In the genomic region with DNA sequence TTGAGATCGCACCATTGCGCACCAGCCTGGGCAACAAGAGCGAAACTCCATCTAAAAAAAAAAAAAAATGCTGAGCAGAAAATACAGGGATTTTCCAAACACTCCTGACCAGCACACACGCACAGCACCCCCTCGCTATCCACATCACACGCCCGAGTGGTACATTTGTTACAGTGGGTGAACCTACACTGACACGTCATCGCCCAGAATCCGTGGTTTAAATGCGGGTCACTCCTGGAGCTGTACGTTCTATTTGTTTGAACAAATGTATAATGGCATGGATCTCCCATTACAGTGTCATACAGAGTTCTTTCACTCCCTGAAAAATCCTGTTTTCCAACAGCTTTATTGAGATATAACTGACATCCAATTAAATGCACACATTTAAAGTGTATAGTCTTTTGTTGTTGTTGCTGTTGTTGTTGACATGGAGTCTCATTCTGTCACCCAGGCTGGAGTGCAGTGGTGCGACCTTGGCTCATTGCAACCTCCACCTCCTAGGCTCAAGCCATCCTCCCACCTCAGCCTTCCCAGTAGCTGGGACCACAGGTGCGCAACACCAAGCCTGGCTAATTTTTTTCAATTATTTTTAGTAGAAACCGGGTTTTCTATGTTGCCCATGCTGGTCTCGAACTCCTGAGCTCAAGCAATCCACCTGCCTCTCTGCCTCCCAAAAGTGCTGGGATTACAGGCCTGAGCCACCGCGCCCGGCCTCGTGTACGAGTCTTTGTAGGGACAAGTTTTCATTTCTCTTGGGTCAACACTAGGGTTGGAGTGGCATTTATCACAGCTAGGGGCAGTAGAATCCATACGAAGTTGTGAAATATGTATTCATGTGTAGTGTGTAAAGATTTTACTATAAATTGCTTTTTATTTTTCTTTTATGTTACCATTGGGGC, we compare ENCODE assay signal across 15 cellular contexts. TPM values are rescaled to one million over a fixed set of nuclear protein-coding genes. Genes with fewer than 3 reads are reported as not detected.
DNase-seq lines count a peak whose midpoint lies in the region; ATAC-seq and TF ChIP-seq lines count a peak whose summit lies in the region.
"Had no signal": no experiment of that assay in that cellular context is flagged by ENCODE, and none has a peak within 500 bp of the region (broad histone marks: within the 10 kb centered on the region; RNA-seq: fewer than 3 reads in every experiment).

No MANE protein-coding gene starts in this region.

- no peaks in the 10 kb centered on the region for H3K9me3 Mint-ChIP-seq in activated naive CD4-positive, alpha-beta T cell treated with anti-CD3 and anti-CD28 coated beads, Interleukin-2, amount 10 ng/mL, durations not matched to agents 7 days and 5 days
- H3K9me3 Mint-ChIP-seq in chondrocyte (ENCODE audit: low read depth) = no peaks in the 10 kb centered on the region
- H3K9me3 Mint-ChIP-seq in stimulated activated naive B cell treated with anti-CD40 and anti-IgM and Interleukin-4, amounts not matched to agents 10 μg/mL and 1 μg/mL and 100 μg/mL, for 72 hours = no peaks in the 10 kb centered on the region

- no peak overlapping the region for H3K27ac ChIP-seq in OCI-LY1 (ENCODE audit: low read depth, low read length, poor library complexity, severe bottlenecking)
- H3K27ac ChIP-seq in esophagus muscularis mucosa (replicated peaks in 1 of 4) = no peak overlapping the region
- H3K27ac ChIP-seq: gastroesophageal sphincter had no signal

- WGBS in esophagus muscularis mucosa = 87% methylated on average over 22 of the region's 22 CpGs

- peaks cover 4% of the 10 kb centered on the region; the same call in 1 of the 2 replicates for H3F3A ChIP-seq in OCI-LY1 (ENCODE audit: insufficient read depth, low read length)

- DNase-seq in activated naive CD4-positive, alpha-beta T cell treated with anti-CD3 and anti-CD28 coated beads, Interleukin-2, amount 10 ng/mL, durations not matched to agents 7 days and 5 days = no peak
- DNase-seq in activated naive CD4-positive, alpha-beta T cell treated with Interleukin-2 at 50 U/mL for 16 hours = no peak
- DNase-seq in chondrocyte (ENCODE audit: low spot score) (no peak), esophagus muscularis mucosa (ENCODE audit: extremely low spot score) (no peak), left colon (no peak), cortex of kidney (lab: John Stamatoyannopoulos, UW) (no peak)
- DNase-seq in stimulated activated naive B cell treated with anti-CD40 and anti-IgM and Interleukin-4, amounts not matched to agents 10 μg/mL and 1 μg/mL and 100 μg/mL, for 72 hours = no peak
- DNase-seq: dermis blood vessel endothelial cell, KBM-7 had no signal

- no peak for TF ChIP-seq EP300 in esophagus muscularis mucosa (IDR thresholded peaks at IDR 0.05)

- H3K9ac ChIP-seq in OCI-LY1 (ENCODE audit: low read length) = no peak overlapping the region

- no peak for TF ChIP-seq POLR2A in esophagus muscularis mucosa (IDR thresholded peaks at IDR 0.05; ENCODE audit: low read depth)

- H3K27me3 ChIP-seq in OCI-LY1 (ENCODE audit: insufficient read depth, low read length) (no peaks in the 10 kb centered on the region), esophagus muscularis mucosa (peaks cover 0 to 9% (median 0%) of the 10 kb centered on the region in 4 donors)

- CTCF ChIA-PET in activated naive CD4-positive, alpha-beta T cell treated with anti-CD3 and anti-CD28 coated beads, Interleukin-2, amount 10 ng/mL, durations not matched to agents 7 days and 5 days (lab: Charles Lee) = interaction anchor here (0.9 to 2.7 kb wide), 8 partner anchors 7 to 306 kb away, joined by 3 to 11 read pairs (median 4); no protein-coding TSS in a partner anchor

- H4K20me1 ChIP-seq in OCI-LY1 (ENCODE audit: insufficient read depth, low read length) = no peaks in the 10 kb centered on the region

- H3K4me2 ChIP-seq in OCI-LY1 (ENCODE audit: low read length) = no peak overlapping the region

- H3K4me3 ChIP-seq in OCI-LY1 (ENCODE audit: low read depth, low read length, poor library complexity, severe bottlenecking) = no peak overlapping the region
- no peak overlapping the region for H3K4me3 ChIP-seq in esophagus muscularis mucosa
- H3K4me3 ChIP-seq: gastroesophageal sphincter had no signal

- H3K9me2 ChIP-seq in OCI-LY1 (ENCODE audit: low read depth, low read length) = no peaks in the 10 kb centered on the region

- peaks cover 13% of the 10 kb centered on the region for H3K27me3 Mint-ChIP-seq in activated naive CD4-positive, alpha-beta T cell treated with anti-CD3 and anti-CD28 coated beads, Interleukin-2, amount 10 ng/mL, durations not matched to agents 7 days and 5 days
- H3K27me3 Mint-ChIP-seq in chondrocyte (ENCODE audit: low read depth) = no peaks in the 10 kb centered on the region
- H3K27me3 Mint-ChIP-seq in stimulated activated naive B cell treated with anti-CD40 and anti-IgM and Interleukin-4, amounts not matched to agents 10 μg/mL and 1 μg/mL and 100 μg/mL, for 72 hours = no peaks in the 10 kb centered on the region

- H3K27ac Mint-ChIP-seq in activated naive CD4-positive, alpha-beta T cell treated with anti-CD3 and anti-CD28 coated beads, Interleukin-2, amount 10 ng/mL, durations not matched to agents 7 days and 5 days = peak overlapping the region; percentile 5
- H3K27ac Mint-ChIP-seq in chondrocyte (ENCODE audit: unreplicated experiment) = no peak overlapping the region
- H3K27ac Mint-ChIP-seq in stimulated activated naive B cell treated with anti-CD40 and anti-IgM and Interleukin-4, amounts not matched to agents 10 μg/mL and 1 μg/mL and 100 μg/mL, for 72 hours = peak overlapping the region; percentile 37

- no peak overlapping the region for H3K4me3 Mint-ChIP-seq in activated naive CD4-positive, alpha-beta T cell treated with anti-CD3 and anti-CD28 coated beads, Interleukin-2, amount 10 ng/mL, durations not matched to agents 7 days and 5 days
- H3K4me3 Mint-ChIP-seq in chondrocyte (ENCODE audit: unreplicated experiment) = no peak overlapping the region
- no peak overlapping the region for H3K4me3 Mint-ChIP-seq in stimulated activated naive B cell treated with anti-CD40 and anti-IgM and Interleukin-4, amounts not matched to agents 10 μg/mL and 1 μg/mL and 100 μg/mL, for 72 hours

- no peaks in the 10 kb centered on the region for H3K79me2 ChIP-seq in OCI-LY1 (ENCODE audit: insufficient read depth, low read length)

- no peaks in the 10 kb centered on the region for H3K36me3 ChIP-seq in OCI-LY1 (ENCODE audit: insufficient read depth, low read length)
- H3K36me3 ChIP-seq in esophagus muscularis mucosa = no peaks in the 10 kb centered on the region
- H3K36me3 ChIP-seq: gastroesophageal sphincter had no signal

- H2AFZ ChIP-seq in OCI-LY1 (ENCODE audit: low read length) = no peak overlapping the region

- H3K4me1 ChIP-seq in OCI-LY1 (ENCODE audit: insufficient read depth, low read length, severe bottlenecking) (peaks cover 21% of the 10 kb centered on the region), esophagus muscularis mucosa (peaks cover 0 to 17% (median 11%) of the 10 kb centered on the region in 4 donors)

- H3K9me3 ChIP-seq in OCI-LY1 (ENCODE audit: low read length) (no peaks in the 10 kb centered on the region), esophagus muscularis mucosa (no peaks in the 10 kb centered on the region)
- H3K9me3 ChIP-seq: gastroesophageal sphincter had no signal

- intact Hi-C loops in esophagus muscularis mucosa (cut with DNase I) (no loop called here), left colon (cut with DNase I, micrococcal nuclease) (no loop called here)

- peaks cover 41% of the 10 kb centered on the region for H3K4me1 Mint-ChIP-seq in activated naive CD4-positive, alpha-beta T cell treated with anti-CD3 and anti-CD28 coated beads, Interleukin-2, amount 10 ng/mL, durations not matched to agents 7 days and 5 days
- peaks cover 19% of the 10 kb centered on the region for H3K4me1 Mint-ChIP-seq in chondrocyte (ENCODE audit: low read depth)
- H3K4me1 Mint-ChIP-seq in stimulated activated naive B cell treated with anti-CD40 and anti-IgM and Interleukin-4, amounts not matched to agents 10 μg/mL and 1 μg/mL and 100 μg/mL, for 72 hours = peaks cover 15 to 31% of the 10 kb centered on the region in 2 donors

- H3K36me3 Mint-ChIP-seq in activated naive CD4-positive, alpha-beta T cell treated with anti-CD3 and anti-CD28 coated beads, Interleukin-2, amount 10 ng/mL, durations not matched to agents 7 days and 5 days = peaks cover 2% of the 10 kb centered on the region
- H3K36me3 Mint-ChIP-seq in chondrocyte (ENCODE audit: low read depth) = no peaks in the 10 kb centered on the region
- H3K36me3 Mint-ChIP-seq in stimulated activated naive B cell treated with anti-CD40 and anti-IgM and Interleukin-4, amounts not matched to agents 10 μg/mL and 1 μg/mL and 100 μg/mL, for 72 hours = peaks cover 0 to 2% of the 10 kb centered on the region in 2 donors

- ATAC-seq in stimulated activated naive B cell treated with anti-CD40 and anti-IgM and Interleukin-4, amounts not matched to agents 10 μg/mL and 1 μg/mL and 100 μg/mL, for 72 hours (replicated peaks) = no peak
- ATAC-seq in left colon = no peak
- ATAC-seq: activated CD4-positive, CD25-positive, alpha-beta regulatory T cell treated with anti-CD3 and anti-CD28 coated beads, Interleukin-2, amount 50 U/mL, for 24 hours; gastroesophageal sphincter had no signal

- TF ChIP-seq CTCF in OCI-LY1 (IDR thresholded peaks at IDR 0.05; ENCODE audit: low read length) (peak; percentile 30; the same call in 1 of the 2 replicates), chondrocyte (IDR thresholded peaks at IDR 0.05) (peak; percentile 62), esophagus muscularis mucosa (IDR thresholded peaks at IDR 0.05) (no peak)

RNA-seq across cellular contexts. Expression of gene CARHSP1, which starts 4.4 kb away (rescaled TPM):
- 46.5 to 57.4 TPM (median 54.1 TPM) in 3 replicates for total RNA-seq in chondrocyte
- total RNA-seq in esophagus muscularis mucosa = 10 to 100 TPM; 33.2 to 95.8 (median 73.9) TPM
- 10 to 100 TPM; 50.2 to 50.9 TPM for total RNA-seq in left colon

RNA-seq across cellular contexts. Expression of gene LITAFD, which starts 8.9 kb away (rescaled TPM):
- total RNA-seq in chondrocyte (not detected in 3 replicates), esophagus muscularis mucosa (not detected), left colon (not detected)
- total RNA-seq: Daoy, dermis blood vessel endothelial cell, gastroesophageal sphincter, mononuclear cell, posterior vena cava had no signal

Comparison
In these comparisons a context has a peak if more than half of its experiments do, and no peak if none do; other contexts are left out.
1. CTCF ChIP-seq: peak in OCI-LY1 (single experiment) and chondrocyte (single experiment); none in esophagus muscularis mucosa (0 of 3).